In the genomic region with DNA sequence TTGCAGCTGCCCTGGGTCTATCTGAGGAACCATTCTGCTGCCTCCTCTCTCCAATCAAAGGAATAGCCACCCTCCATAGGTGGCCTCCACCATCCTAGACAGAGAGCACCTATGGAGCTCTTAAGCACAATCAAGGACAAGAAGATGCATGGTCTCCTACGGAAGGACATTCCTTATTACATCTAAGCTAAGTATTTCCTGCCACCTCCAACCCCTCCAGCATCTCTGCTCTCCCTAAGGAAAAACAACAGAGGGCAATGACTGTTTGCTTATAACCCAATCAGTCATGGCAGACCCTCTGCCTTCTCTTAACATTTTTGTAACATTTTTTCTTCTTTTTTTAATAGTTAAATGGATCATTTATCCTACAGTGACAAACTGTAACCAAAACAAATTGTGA, we compare ENCODE assay signal across 23 cellular contexts. TPM values are rescaled to one million over a fixed set of nuclear protein-coding genes. Genes with fewer than 3 reads are reported as not detected.
DNase-seq lines count a peak whose midpoint lies in the region; ATAC-seq, FAIRE-seq and TF ChIP-seq lines count a peak whose summit lies in the region.
"Had no signal": no experiment of that assay in that cellular context is flagged by ENCODE, and none has a peak within 500 bp of the region (broad histone marks: within the 10 kb centered on the region; RNA-seq: fewer than 3 reads in every experiment).

No MANE protein-coding gene starts in this region.

- H3K27me3 ChIP-seq in HepG2 (ENCODE audit: control insufficient read depth in 1 of 2, insufficient read depth in 2 of 2, low read length in 2 of 2) = peaks cover 2 to 16% of the 10 kb centered on the region in 2 experiments; a peak in 3 of 5 replicates
- H3K27me3 ChIP-seq in right lobe of liver = no peaks in the 10 kb centered on the region
- H3K27me3 ChIP-seq in trophoblast cell (ENCODE audit: insufficient read depth, low read length) = no peaks in the 10 kb centered on the region
- H3K27me3 ChIP-seq: BLaER1 had no signal

- DNase-seq in HepG2 (ENCODE audit: low spot score) (no peak), right lobe of liver (no peak), dermis blood vessel endothelial cell (peak; percentile 51), trophoblast cell (no peak), NCI-H1436 (lab: John Stamatoyannopoulos, UW) (no peak), inferior parietal cortex (ENCODE audit: extremely low spot score) (no peak)
- DNase-seq: 8988T; CD4-positive, alpha-beta memory T cell; DMS79 treated with DMSO at 0.1 percent for 48 hours; EL; HCEC 1CT had no signal

- no peak overlapping the region for H2AK5ac ChIP-seq in trophoblast cell (ENCODE audit: low read length)

- no peak overlapping the region for H2BK5ac ChIP-seq in trophoblast cell (ENCODE audit: low read depth, low read length, poor library complexity)

- H4K20me1 ChIP-seq in HepG2 (ENCODE audit: insufficient read depth, low read length) = no peaks in the 10 kb centered on the region
- H4K20me1 ChIP-seq: BLaER1 had no signal

- peak; percentile 36 for ATAC-seq in HepG2
- no peak for ATAC-seq in right lobe of liver
- ATAC-seq in HG03442 (IDR thresholded peaks at IDR 0.05; ENCODE audit: unreplicated experiment) = no peak
- no peak for ATAC-seq in HG03280 (IDR thresholded peaks at IDR 0.05; ENCODE audit: unreplicated experiment)
- ATAC-seq: GM23338 had no signal

- POLR2A ChIA-PET in HepG2 (lab: Yijun Ruan, JAX) = interaction anchor here (0.6 to 2.0 kb wide), 4 partner anchors 70 to 307 kb away, joined by 3 to 4 read pairs (median 4); a partner anchor contains a TSS

- H3K79me1 ChIP-seq in trophoblast cell (ENCODE audit: low read length) = no peaks in the 10 kb centered on the region

- no peak overlapping the region for H2AFZ ChIP-seq in HepG2 (ENCODE audit: low read length)
- no peak overlapping the region for H2AFZ ChIP-seq in trophoblast cell (ENCODE audit: insufficient read depth, low read length, poor library complexity)
- H2AFZ ChIP-seq: GM23338 had no signal

- H3K4me3 ChIP-seq in HepG2 (replicated peaks in 1 of 3; ENCODE audit: insufficient read depth in 1 of 3, low read depth in 2 of 3, low read length in 3 of 3) (no peak overlapping the region), right lobe of liver (no peak overlapping the region), trophoblast cell (ENCODE audit: low read depth, low read length) (no peak overlapping the region)
- H3K4me3 ChIP-seq: BLaER1, GM23338 had no signal

- in situ Hi-C loops in HepG2 (cut with HindIII; ENCODE audit: extremely low pct_ligation_motif_present, low pct_unique_long_range_greater_than_20kb) = no loop called here

- no peak overlapping the region for H2BK120ac ChIP-seq in trophoblast cell (ENCODE audit: insufficient read depth, low read length, poor library complexity)

- TF ChIP-seq EP300 in HepG2 (IDR thresholded peaks at IDR 0.05; ENCODE audit: low read depth in 2 of 2, low read length in 2 of 2) = no peak
- TF ChIP-seq EP300 in HepG2 (CRISPR knock-in tag; IDR thresholded peaks at IDR 0.05; ENCODE audit: borderline replicate concordance) = peak; percentile 27; the same call in 1 of the 2 replicates

- H3K9ac ChIP-seq in HepG2 (ENCODE audit: insufficient read depth, low read depth, low read length) (no peak overlapping the region), trophoblast cell (ENCODE audit: low read length) (no peak overlapping the region)
- H3K9ac ChIP-seq: BLaER1 had no signal

- H4K12ac ChIP-seq in trophoblast cell (ENCODE audit: low read depth, low read length) = no peak overlapping the region

- H3K9me3 ChIP-seq in HepG2 (ENCODE audit: low read length) (no peaks in the 10 kb centered on the region), right lobe of liver (no peaks in the 10 kb centered on the region), trophoblast cell (ENCODE audit: insufficient read depth, low read depth, low read length) (no peaks in the 10 kb centered on the region)
- H3K9me3 ChIP-seq: BLaER1 had no signal

- no peak overlapping the region for H3K14ac ChIP-seq in trophoblast cell (ENCODE audit: low read length)

- H3K18ac ChIP-seq in trophoblast cell (ENCODE audit: low read length) = no peak overlapping the region

- intact Hi-C loops in HepG2 (cut with micrococcal nuclease; ENCODE audit: unreplicated experiment) = loop anchor here (1.0 to 10.0 kb wide), 4 partner anchors 54 to 274 kb away; a partner anchor contains a TSS
- intact Hi-C loops in right lobe of liver (cut with DNase I) = loop anchor here (10.0 kb wide), 1 partner anchor 104 kb away; no protein-coding TSS in a partner anchor

- CTCF ChIA-PET in HepG2 (lab: Yijun Ruan, JAX; ENCODE audit: low intra/inter-chr PET ratio, low total read pairs) = interaction anchor here (1.9 to 2.7 kb wide), 2 partner anchors 102 to 195 kb away, joined by 8 read pairs; no protein-coding TSS in a partner anchor

- H4K8ac ChIP-seq in trophoblast cell (ENCODE audit: low read depth, low read length) = no peak overlapping the region

- TF ChIP-seq CTCF in HepG2 (CRISPR knock-in tag; IDR thresholded peaks at IDR 0.05) = no peak
- no peak for TF ChIP-seq CTCF in right lobe of liver (IDR thresholded peaks at IDR 0.05)

- no peaks in the 10 kb centered on the region for H3K79me2 ChIP-seq in HepG2 (ENCODE audit: insufficient read depth, low read length)
- no peaks in the 10 kb centered on the region for H3K79me2 ChIP-seq in trophoblast cell (ENCODE audit: control insufficient read depth, insufficient read depth, low read length, poor library complexity)

- no peak for FAIRE-seq in HepG2 (lab: Jason Lieb, UNC)
- FAIRE-seq: G401.6, GM12891, H54, HTR-8/SVneo had no signal

- no TSS peak for BruUV-seq in HepG2 (replicated peaks; lab: Mats Ljungman, UMichigan)

- H3K27ac ChIP-seq in HepG2 (ENCODE audit: extremely low read length, insufficient read depth, low read length) = no peak overlapping the region
- no peak overlapping the region for H3K27ac ChIP-seq in right lobe of liver
- no peak overlapping the region for H3K27ac ChIP-seq in trophoblast cell (ENCODE audit: low read depth, low read length)
- H3K27ac ChIP-seq: BLaER1 had no signal

- 38% methylated on average over 1 of the region's 1 CpG for WGBS in HepG2 (ENCODE audit: low lambda C conversion rate)
- WGBS in right lobe of liver (ENCODE audit: insufficient coverage, low coverage, low lambda C conversion rate, missing lambda C conversion rate) = 33% methylated on average over 1 of the region's 1 CpG
- no CpG with 5 or more reads among the region's 1 CpG for WGBS in trophoblast cell (ENCODE audit: extremely low coverage, insufficient coverage, insufficient read length)

- no peak overlapping the region for H3K4ac ChIP-seq in trophoblast cell (ENCODE audit: low read depth, low read length)

- TF ChIP-seq POLR2A in HepG2 (IDR thresholded peaks at IDR 0.05; ENCODE audit: insufficient read depth in 1 of 2, low read depth in 2 of 2, low read length in 2 of 2) = no peak
- no peak for TF ChIP-seq POLR2A in right lobe of liver (IDR thresholded peaks at IDR 0.05)

- no peak overlapping the region for H3K4me2 ChIP-seq in HepG2 (ENCODE audit: low read depth, low read length)
- no peak overlapping the region for H3K4me2 ChIP-seq in trophoblast cell (ENCODE audit: low read length)
- H3K4me2 ChIP-seq: BLaER1, GM23338 had no signal

- H3K4me1 ChIP-seq in HepG2 (ENCODE audit: insufficient read depth, low read length) (peaks cover 18% of the 10 kb centered on the region), right lobe of liver (no peaks in the 10 kb centered on the region), trophoblast cell (ENCODE audit: control insufficient read depth in 1 of 2, insufficient read depth in 2 of 2, low read length in 2 of 2) (no peaks in the 10 kb centered on the region)

- H3K36me3 ChIP-seq in HepG2 (replicated peaks in 1 of 2; ENCODE audit: control insufficient read depth in 1 of 2, insufficient read depth in 2 of 2, low read length in 2 of 2) (no peaks in the 10 kb centered on the region), right lobe of liver (no peaks in the 10 kb centered on the region), trophoblast cell (ENCODE audit: control insufficient read depth in 1 of 2, insufficient read depth in 2 of 2, low read length in 2 of 2) (no peaks in the 10 kb centered on the region)
- H3K36me3 ChIP-seq: BLaER1 had no signal

- H3K23ac ChIP-seq in trophoblast cell (ENCODE audit: low read length) = no peak overlapping the region

- H4K91ac ChIP-seq in trophoblast cell (ENCODE audit: low read depth, low read length) = peak overlapping the region; percentile 22

- TF ChIP-seq RAD21 in HepG2 (CRISPR knock-in tag; IDR thresholded peaks at IDR 0.05) = no peak

- peak overlapping the region; percentile 63 for H2BK12ac ChIP-seq in trophoblast cell (ENCODE audit: low read length)

TF ChIP-seq in HepG2, 621 proteins besides CTCF, POLR2A, EP300 and RAD21:
- no peak for TF ChIP-seq GLI4 (CRISPR knock-in tag; IDR thresholded peaks at IDR 0.05; ENCODE audit: borderline replicate concordance)
- 0 out of 2 replicates have a peak, but pooled peaks have one; percentile 48 for TF ChIP-seq ZNF354B (CRISPR knock-in tag; IDR thresholded peaks at IDR 0.05)
TF ChIP-seq in HepG2: peak in this region for 1.

RNA-seq across cellular contexts. Expression of a gene that starts 14.8 kb away (rescaled TPM):
- total RNA-seq in HepG2 (2016; rRNA removed; fragmentation: Illumina TruSeq; extraction: Trizol) (not detected in 2 replicates), right lobe of liver (not detected), dermis blood vessel endothelial cell (not detected in 2 replicates)
- not detected in 2 replicates for total RNA-seq in HepG2 (2016; cell fraction: cytosol; rRNA removed; fragmentation: Illumina TruSeq; extraction: Trizol; ENCODE audit: low read depth)
- not detected in 2 replicates for total RNA-seq in HepG2 (2016; cell fraction: insoluble cytoplasmic fraction; rRNA removed; fragmentation: Illumina TruSeq; extraction: Trizol)
- total RNA-seq in HepG2 (2016; cell fraction: membrane; rRNA removed; fragmentation: Illumina TruSeq; extraction: Trizol) = not detected in 2 replicates
- total RNA-seq in HepG2 (2016; cell fraction: nucleus; rRNA removed; fragmentation: Illumina TruSeq; extraction: Trizol) = not detected in 2 replicates
- not detected in 2 replicates for polyA plus RNA-seq in HepG2 (2011; rRNA removed)
- polyA plus RNA-seq in HepG2 (2011; cell fraction: cytosol; rRNA removed) = not detected in 2 replicates
- polyA plus RNA-seq in HepG2 (2011; cell fraction: nucleus; rRNA removed) = not detected in 2 replicates
- not detected in 2 replicates for polyA plus RNA-seq in HepG2 (2012)
- not detected in 2 replicates for polyA plus RNA-seq in HepG2 (2016; cell fraction: cytosol; fragmentation: Illumina TruSeq; extraction: Trizol; ENCODE audit: low read depth)
- not detected in 2 replicates for polyA plus RNA-seq in HepG2 (2016; cell fraction: insoluble cytoplasmic fraction; fragmentation: Illumina TruSeq; extraction: Trizol; ENCODE audit: low read depth)
- not detected in 2 replicates for polyA plus RNA-seq in HepG2 (2016; cell fraction: membrane; fragmentation: Illumina TruSeq; extraction: Trizol; ENCODE audit: low read depth)
- polyA plus RNA-seq in HepG2 (2016; cell fraction: nucleus; fragmentation: Illumina TruSeq; extraction: Trizol; ENCODE audit: insufficient read depth, low read depth) = not detected in 2 replicates
- not detected in 2 replicates for polyA minus RNA-seq in HepG2 (2011; rRNA and poly(A)+ RNA removed; ENCODE audit: low replicate concordance)
- not detected in 2 replicates for polyA minus RNA-seq in HepG2 (2011; cell fraction: cytosol; rRNA and poly(A)+ RNA removed)
- not detected in 2 replicates for polyA minus RNA-seq in HepG2 (2011; cell fraction: nucleus; rRNA and poly(A)+ RNA removed)
- not detected in 2 replicates for polyA plus RNA-seq in trophoblast cell (2013)
- total RNA-seq: A673; CD4-positive, alpha-beta memory T cell; GM23338 had no signal
- polyA plus RNA-seq: AG04450; CD14-positive monocyte; CD4-positive, alpha-beta memory T cell; GM23338; IgD-negative memory B cell had no signal
